In genomic region chr6:146595981-146596731, GRCh38 we compare ENCODE assay signal across 10 cellular contexts. TPM values are rescaled to one million over a fixed set of nuclear protein-coding genes. Genes with fewer than 3 reads are reported as not detected.
A peak's percentile ranks its signal among the peaks of the same experiment; 100 is the strongest.
DNase-seq lines count a peak whose midpoint lies in the region; ATAC-seq and TF ChIP-seq lines count a peak whose summit lies in the region.
"Had no signal": no experiment of that assay in that cellular context is flagged by ENCODE, and none has a peak within 500 bp of the region (broad histone marks: within the 10 kb centered on the region; RNA-seq: fewer than 3 reads in every experiment).

No MANE protein-coding gene starts in this region.

- TF ChIP-seq POLR2A in heart left ventricle (IDR thresholded peaks at IDR 0.05): no peak

- H3K4me1 ChIP-seq in heart left ventricle (peaks cover 0 to 34% (median 2%) of the 10 kb centered on the region in 12 donors), right atrium auricular region (peaks cover 0 to 7% of the 10 kb centered on the region in 2 donors), PC-9 (replicated peaks; ENCODE audit: insufficient read depth) (no peaks in the 10 kb centered on the region)

- no peaks in the 10 kb centered on the region for H3K9me3 ChIP-seq in heart left ventricle
- H3K9me3 ChIP-seq in right atrium auricular region: no peaks in the 10 kb centered on the region
- H3K9me3 ChIP-seq in PC-9 (ENCODE audit: insufficient read depth, low read depth): no peaks in the 10 kb centered on the region

- no TSS peak for BruUV-seq in PC-9 (replicated peaks; lab: Mats Ljungman, UMichigan)

- WGBS in heart left ventricle, 4 donors: 19 to 37% (median 27%) methylated on average over 2 of the region's 2 CpGs

- peak overlapping the region; percentile 39; the same call in 1 of the 2 replicates for H2AFZ ChIP-seq in PC-9

- CTCF ChIA-PET in PC-9 (lab: Charles Lee): interaction anchor here (0.6 kb wide), 1 partner anchor 8 kb away, joined by 9 read pairs; no protein-coding TSS in a partner anchor

- H3K4me3 ChIP-seq in heart left ventricle: no peak overlapping the region
- no peak overlapping the region for H3K4me3 ChIP-seq in right atrium auricular region
- no peak overlapping the region for H3K4me3 ChIP-seq in PC-9

- H3F3A ChIP-seq in PC-9 (ENCODE audit: insufficient read depth, low read depth): no peaks in the 10 kb centered on the region

- intact Hi-C loops in heart left ventricle (cut with DNase I) (no loop called here), PC-9 (cut with micrococcal nuclease; ENCODE audit: unreplicated experiment) (no loop called here), left ventricle myocardium superior (cut with micrococcal nuclease) (no loop called here)

- no peaks in the 10 kb centered on the region for H3K36me3 ChIP-seq in heart left ventricle
- H3K36me3 ChIP-seq in right atrium auricular region: no peaks in the 10 kb centered on the region
- no peaks in the 10 kb centered on the region for H3K36me3 ChIP-seq in PC-9 (ENCODE audit: low read depth)

- TF ChIP-seq CTCF in heart left ventricle (IDR thresholded peaks at IDR 0.05) (no peak), right atrium auricular region (IDR thresholded peaks at IDR 0.05) (no peak), PC-9 (conservative IDR thresholded peaks at IDR 0.05) (no peak)

- peak in 3 of 4 donors; percentile 56 to 82 (median 81) for ATAC-seq in heart left ventricle
- peak; percentile 70 for ATAC-seq in left ventricle myocardium superior
- no peak for ATAC-seq in HG03469 (IDR thresholded peaks at IDR 0.05; ENCODE audit: unreplicated experiment)
- ATAC-seq in HG02763 (IDR thresholded peaks at IDR 0.05; ENCODE audit: unreplicated experiment): no peak
- no peak for ATAC-seq in GM19351 (IDR thresholded peaks at IDR 0.05; ENCODE audit: unreplicated experiment)

- H3K27me3 ChIP-seq in heart left ventricle: peaks cover 0 to 7% (median 0%) of the 10 kb centered on the region in 9 donors
- no peaks in the 10 kb centered on the region for H3K27me3 ChIP-seq in right atrium auricular region
- no peaks in the 10 kb centered on the region for H3K27me3 ChIP-seq in PC-9 (ENCODE audit: insufficient read depth, low read depth)

- no peaks in the 10 kb centered on the region for H3K79me2 ChIP-seq in PC-9 (ENCODE audit: low read depth)

- POLR2A ChIA-PET in PC-9 (lab: Charles Lee; ENCODE audit: unreplicated experiment): no interaction called here

- DNase-seq in heart left ventricle: peak in 1 of 5 donors; percentile 22
- DNase-seq in right atrium auricular region (ENCODE audit: low spot score): no peak
- DNase-seq in PC-9: no peak
- no peak for DNase-seq in left ventricle myocardium superior
- no peak for DNase-seq in superior temporal gyrus (ENCODE audit: extremely low spot score)
- DNase-seq: H7 had no signal

- no peaks in the 10 kb centered on the region for H4K20me1 ChIP-seq in PC-9 (ENCODE audit: insufficient read depth)

- H3K27ac ChIP-seq in heart left ventricle (peak overlapping the region in 1 of 12 donors; percentile 79), right atrium auricular region (no peak overlapping the region), PC-9 (no peak overlapping the region)

- no peaks in the 10 kb centered on the region for H3K9me2 ChIP-seq in PC-9 (ENCODE audit: insufficient read depth)

- no peak overlapping the region for H3K4me2 ChIP-seq in PC-9

RNA-seq across cellular contexts. Expression of gene ADGB, which starts 2.6 kb away (rescaled TPM):
- total RNA-seq in heart left ventricle: not detected
- polyA plus RNA-seq in heart left ventricle: not detected
- not detected for total RNA-seq in right atrium auricular region
- total RNA-seq in PC-9 (2021): not detected in 2 replicates
- total RNA-seq in left ventricle myocardium superior: not detected
- total RNA-seq: H7, NCI-H460 had no signal

RNA-seq across cellular contexts. Expression of gene RAB32, which starts 52.5 kb away (rescaled TPM):
- total RNA-seq in heart left ventricle (10 to 100 TPM in 3 of 9 donors, 1 to 10 TPM in 6; 3.9 to 22.7 (median 7.7) TPM), right atrium auricular region (10 to 100 TPM in 1 of 2 donors, 1 to 10 TPM in 1; 7.0 to 18.6 TPM), PC-9 (2021) (21.4 and 22.6 TPM in 2 replicates), left ventricle myocardium superior (5.3 TPM)
- 1 to 10 TPM; 1.9 to 9.3 TPM for polyA plus RNA-seq in heart left ventricle

Comparison
In these comparisons a context has a peak if more than half of its experiments do, and no peak if none do; other contexts are left out.
1. ATAC-seq: peak in heart left ventricle (3 of 4) and left ventricle myocardium superior (single experiment); none in HG03469 (single experiment), HG02763 (single experiment) and GM19351 (single experiment).